ENCODE assay signal across 1 cellular context in the genomic region with DNA sequence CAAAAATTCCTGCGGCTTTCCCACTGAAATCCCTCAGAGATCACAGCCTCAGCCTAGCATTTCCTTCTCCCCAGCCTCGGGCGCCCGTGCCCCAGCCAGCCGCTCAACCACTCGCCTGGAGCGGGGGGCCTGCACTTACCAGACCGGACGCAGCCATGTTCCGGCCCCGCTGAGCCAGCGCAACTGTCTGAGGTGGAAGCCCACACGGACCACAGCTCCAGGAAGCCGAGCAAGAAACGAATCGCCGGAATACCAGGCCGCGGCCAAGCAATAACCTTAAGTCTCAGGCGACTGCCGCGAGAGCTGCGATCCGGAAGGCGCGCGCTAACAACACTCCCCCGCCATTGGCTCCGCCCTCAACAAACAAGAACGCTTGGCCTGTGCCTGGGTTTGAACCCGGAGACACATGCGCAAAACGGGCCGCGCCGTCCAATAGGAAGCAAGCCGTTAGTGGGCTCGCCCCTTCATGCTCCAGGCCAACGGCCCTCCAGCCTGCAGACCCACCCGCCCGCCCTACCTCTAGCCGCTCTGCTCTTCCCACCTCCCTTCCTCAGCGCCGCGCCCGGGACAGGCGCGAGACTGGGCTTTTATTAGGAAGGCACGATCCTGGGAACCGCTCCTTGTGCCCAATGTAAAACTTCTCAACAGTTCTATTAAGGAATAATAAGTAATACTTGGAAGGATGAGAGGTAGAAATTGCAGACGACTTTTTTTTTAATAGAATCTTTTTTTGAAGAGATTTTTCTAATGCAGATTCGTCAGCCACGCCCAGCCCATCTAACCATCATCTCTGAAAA.
A peak's percentile ranks its signal among the peaks of the same experiment; 100 is the strongest.
TF ChIP-seq lines count a peak whose summit lies in the region.

A gene with protein sequence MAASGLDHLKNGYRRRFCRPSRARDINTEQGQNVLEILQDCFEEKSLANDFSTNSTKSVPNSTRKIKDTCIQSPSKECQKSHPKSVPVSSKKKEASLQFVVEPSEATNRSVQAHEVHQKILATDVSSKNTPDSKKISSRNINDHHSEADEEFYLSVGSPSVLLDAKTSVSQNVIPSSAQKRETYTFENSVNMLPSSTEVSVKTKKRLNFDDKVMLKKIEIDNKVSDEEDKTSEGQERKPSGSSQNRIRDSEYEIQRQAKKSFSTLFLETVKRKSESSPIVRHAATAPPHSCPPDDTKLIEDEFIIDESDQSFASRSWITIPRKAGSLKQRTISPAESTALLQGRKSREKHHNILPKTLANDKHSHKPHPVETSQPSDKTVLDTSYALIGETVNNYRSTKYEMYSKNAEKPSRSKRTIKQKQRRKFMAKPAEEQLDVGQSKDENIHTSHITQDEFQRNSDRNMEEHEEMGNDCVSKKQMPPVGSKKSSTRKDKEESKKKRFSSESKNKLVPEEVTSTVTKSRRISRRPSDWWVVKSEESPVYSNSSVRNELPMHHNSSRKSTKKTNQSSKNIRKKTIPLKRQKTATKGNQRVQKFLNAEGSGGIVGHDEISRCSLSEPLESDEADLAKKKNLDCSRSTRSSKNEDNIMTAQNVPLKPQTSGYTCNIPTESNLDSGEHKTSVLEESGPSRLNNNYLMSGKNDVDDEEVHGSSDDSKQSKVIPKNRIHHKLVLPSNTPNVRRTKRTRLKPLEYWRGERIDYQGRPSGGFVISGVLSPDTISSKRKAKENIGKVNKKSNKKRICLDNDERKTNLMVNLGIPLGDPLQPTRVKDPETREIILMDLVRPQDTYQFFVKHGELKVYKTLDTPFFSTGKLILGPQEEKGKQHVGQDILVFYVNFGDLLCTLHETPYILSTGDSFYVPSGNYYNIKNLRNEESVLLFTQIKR (minus strand): TSS at position 305 of the 797 bp plus-strand sequence. CDS start 148 bp downstream, at position 157.

TF ChIP-seq in WTC11, 78 proteins besides CTCF, POLR2A, EP300 and RAD21 (continued from another document):
- TF ChIP-seq, protein P1, sequence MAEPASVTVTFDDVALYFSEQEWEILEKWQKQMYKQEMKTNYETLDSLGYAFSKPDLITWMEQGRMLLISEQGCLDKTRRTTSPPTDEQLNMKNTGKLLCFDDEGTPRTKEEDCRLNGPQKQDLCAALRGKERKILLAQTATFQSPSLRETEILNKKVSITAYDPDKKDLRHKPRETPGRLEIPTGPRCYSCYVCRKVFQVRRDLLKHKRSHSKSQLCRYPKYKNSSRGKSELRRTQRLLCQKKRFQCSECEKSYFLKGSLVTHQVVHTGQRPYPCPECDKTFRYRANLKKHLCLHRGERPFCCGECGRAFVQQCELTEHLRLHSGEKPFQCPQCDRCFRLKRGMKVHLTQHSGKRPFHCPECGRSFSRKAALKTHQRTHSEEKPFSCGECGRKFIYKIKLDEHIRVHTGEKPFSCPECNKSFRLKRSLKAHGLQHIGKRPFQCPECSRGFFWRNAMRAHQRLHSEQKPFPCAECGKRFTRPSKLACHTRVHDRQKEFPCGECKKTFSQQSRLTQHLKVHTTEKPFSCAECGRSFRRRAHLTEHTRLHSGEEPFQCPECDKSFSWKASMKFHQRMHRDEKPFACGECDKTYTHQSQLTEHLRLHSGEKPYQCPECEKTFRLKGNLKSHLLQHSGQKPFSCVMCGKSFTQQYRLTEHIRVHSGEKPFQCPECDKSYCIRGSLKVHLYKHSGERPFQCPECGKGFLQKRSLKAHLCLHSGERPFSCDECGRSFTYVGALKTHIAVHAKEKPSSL (CRISPR knock-in tag; conservative IDR thresholded peaks at IDR 0.05) = no peak
- TF ChIP-seq, protein P2, sequence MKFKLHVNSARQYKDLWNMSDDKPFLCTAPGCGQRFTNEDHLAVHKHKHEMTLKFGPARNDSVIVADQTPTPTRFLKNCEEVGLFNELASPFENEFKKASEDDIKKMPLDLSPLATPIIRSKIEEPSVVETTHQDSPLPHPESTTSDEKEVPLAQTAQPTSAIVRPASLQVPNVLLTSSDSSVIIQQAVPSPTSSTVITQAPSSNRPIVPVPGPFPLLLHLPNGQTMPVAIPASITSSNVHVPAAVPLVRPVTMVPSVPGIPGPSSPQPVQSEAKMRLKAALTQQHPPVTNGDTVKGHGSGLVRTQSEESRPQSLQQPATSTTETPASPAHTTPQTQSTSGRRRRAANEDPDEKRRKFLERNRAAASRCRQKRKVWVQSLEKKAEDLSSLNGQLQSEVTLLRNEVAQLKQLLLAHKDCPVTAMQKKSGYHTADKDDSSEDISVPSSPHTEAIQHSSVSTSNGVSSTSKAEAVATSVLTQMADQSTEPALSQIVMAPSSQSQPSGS (CRISPR knock-in tag; IDR thresholded peaks at IDR 0.05; ENCODE audit: borderline replicate concordance, low read depth) = no peak
- no peak for TF ChIP-seq SMAD3 (CRISPR knock-in tag; IDR thresholded peaks at IDR 0.05; ENCODE audit: borderline replicate concordance)
- TF ChIP-seq RORB (CRISPR knock-in tag; IDR thresholded peaks at IDR 0.05) = no peak
- no peak for TF ChIP-seq TP53 (CRISPR knock-in tag; IDR thresholded peaks at IDR 0.05)
- TF ChIP-seq, protein P3, sequence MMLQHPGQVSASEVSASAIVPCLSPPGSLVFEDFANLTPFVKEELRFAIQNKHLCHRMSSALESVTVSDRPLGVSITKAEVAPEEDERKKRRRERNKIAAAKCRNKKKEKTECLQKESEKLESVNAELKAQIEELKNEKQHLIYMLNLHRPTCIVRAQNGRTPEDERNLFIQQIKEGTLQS (CRISPR knock-in tag; conservative IDR thresholded peaks at IDR 0.05) = no peak
- TF ChIP-seq NR3C1 (CRISPR knock-in tag; conservative IDR thresholded peaks at IDR 0.05; ENCODE audit: low read depth) = no peak
- no peak for TF ChIP-seq NFATC4 (CRISPR knock-in tag; IDR thresholded peaks at IDR 0.05)
- no peak for TF ChIP-seq OVOL2 (CRISPR knock-in tag; IDR thresholded peaks at IDR 0.05; ENCODE audit: borderline replicate concordance)
- TF ChIP-seq, protein P4, sequence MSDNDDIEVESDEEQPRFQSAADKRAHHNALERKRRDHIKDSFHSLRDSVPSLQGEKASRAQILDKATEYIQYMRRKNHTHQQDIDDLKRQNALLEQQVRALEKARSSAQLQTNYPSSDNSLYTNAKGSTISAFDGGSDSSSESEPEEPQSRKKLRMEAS (CRISPR knock-in tag; IDR thresholded peaks at IDR 0.05) = peak; percentile 59; the same call in 1 of the 2 replicates
- no peak for TF ChIP-seq NR2C2 (CRISPR knock-in tag; IDR thresholded peaks at IDR 0.05)
- TF ChIP-seq, protein P5, sequence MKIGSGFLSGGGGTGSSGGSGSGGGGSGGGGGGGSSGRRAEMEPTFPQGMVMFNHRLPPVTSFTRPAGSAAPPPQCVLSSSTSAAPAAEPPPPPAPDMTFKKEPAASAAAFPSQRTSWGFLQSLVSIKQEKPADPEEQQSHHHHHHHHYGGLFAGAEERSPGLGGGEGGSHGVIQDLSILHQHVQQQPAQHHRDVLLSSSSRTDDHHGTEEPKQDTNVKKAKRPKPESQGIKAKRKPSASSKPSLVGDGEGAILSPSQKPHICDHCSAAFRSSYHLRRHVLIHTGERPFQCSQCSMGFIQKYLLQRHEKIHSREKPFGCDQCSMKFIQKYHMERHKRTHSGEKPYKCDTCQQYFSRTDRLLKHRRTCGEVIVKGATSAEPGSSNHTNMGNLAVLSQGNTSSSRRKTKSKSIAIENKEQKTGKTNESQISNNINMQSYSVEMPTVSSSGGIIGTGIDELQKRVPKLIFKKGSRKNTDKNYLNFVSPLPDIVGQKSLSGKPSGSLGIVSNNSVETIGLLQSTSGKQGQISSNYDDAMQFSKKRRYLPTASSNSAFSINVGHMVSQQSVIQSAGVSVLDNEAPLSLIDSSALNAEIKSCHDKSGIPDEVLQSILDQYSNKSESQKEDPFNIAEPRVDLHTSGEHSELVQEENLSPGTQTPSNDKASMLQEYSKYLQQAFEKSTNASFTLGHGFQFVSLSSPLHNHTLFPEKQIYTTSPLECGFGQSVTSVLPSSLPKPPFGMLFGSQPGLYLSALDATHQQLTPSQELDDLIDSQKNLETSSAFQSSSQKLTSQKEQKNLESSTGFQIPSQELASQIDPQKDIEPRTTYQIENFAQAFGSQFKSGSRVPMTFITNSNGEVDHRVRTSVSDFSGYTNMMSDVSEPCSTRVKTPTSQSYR (CRISPR knock-in tag; IDR thresholded peaks at IDR 0.05) = no peak
- TF ChIP-seq, protein P6, sequence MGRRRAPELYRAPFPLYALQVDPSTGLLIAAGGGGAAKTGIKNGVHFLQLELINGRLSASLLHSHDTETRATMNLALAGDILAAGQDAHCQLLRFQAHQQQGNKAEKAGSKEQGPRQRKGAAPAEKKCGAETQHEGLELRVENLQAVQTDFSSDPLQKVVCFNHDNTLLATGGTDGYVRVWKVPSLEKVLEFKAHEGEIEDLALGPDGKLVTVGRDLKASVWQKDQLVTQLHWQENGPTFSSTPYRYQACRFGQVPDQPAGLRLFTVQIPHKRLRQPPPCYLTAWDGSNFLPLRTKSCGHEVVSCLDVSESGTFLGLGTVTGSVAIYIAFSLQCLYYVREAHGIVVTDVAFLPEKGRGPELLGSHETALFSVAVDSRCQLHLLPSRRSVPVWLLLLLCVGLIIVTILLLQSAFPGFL (CRISPR knock-in tag; IDR thresholded peaks at IDR 0.05; ENCODE audit: borderline replicate concordance) = no peak
- peak; percentile 65 for TF ChIP-seq NFYB (CRISPR knock-in tag; conservative IDR thresholded peaks at IDR 0.05; ENCODE audit: low read depth)
- TF ChIP-seq CREM (CRISPR knock-in tag; IDR thresholded peaks at IDR 0.05) = no peak
- peak; percentile 71 for TF ChIP-seq GABPB1 (CRISPR knock-in tag; IDR thresholded peaks at IDR 0.05)
- TF ChIP-seq NFE2L1 (CRISPR knock-in tag; IDR thresholded peaks at IDR 0.05) = peak; percentile 75; the same call in 1 of the 2 replicates
- peak; percentile 75; the same call in 1 of the 2 replicates for TF ChIP-seq FOXP1 (CRISPR knock-in tag; IDR thresholded peaks at IDR 0.05; ENCODE audit: borderline replicate concordance)
